1 cellular context compared by ENCODE assay signal in the genomic region with DNA sequence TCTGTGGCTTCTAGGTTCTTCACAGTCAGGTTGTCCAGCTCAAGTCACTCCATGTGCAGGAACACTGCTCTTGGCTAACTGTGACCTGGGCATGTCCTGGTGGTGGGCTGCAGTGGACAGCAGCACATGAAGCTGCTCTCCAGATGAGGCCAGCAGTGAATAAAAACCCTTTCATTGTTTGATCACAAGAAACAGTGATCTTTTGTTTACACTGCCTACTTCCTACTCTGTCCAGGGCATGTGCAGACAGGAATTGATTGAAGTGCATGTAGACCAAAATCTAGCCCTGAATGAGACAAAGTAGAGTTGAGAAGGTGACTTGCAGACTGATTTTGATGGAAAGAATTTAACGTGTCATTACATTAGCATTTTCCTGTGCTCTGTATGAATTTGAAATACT.
TF ChIP-seq lines count a peak whose summit lies in the region.

No MANE protein-coding gene starts in this region.

TF ChIP-seq in HepG2, 621 proteins besides CTCF, POLR2A, EP300 and RAD21 (continued from another document and continues in another):
- TF ChIP-seq, protein P1, sequence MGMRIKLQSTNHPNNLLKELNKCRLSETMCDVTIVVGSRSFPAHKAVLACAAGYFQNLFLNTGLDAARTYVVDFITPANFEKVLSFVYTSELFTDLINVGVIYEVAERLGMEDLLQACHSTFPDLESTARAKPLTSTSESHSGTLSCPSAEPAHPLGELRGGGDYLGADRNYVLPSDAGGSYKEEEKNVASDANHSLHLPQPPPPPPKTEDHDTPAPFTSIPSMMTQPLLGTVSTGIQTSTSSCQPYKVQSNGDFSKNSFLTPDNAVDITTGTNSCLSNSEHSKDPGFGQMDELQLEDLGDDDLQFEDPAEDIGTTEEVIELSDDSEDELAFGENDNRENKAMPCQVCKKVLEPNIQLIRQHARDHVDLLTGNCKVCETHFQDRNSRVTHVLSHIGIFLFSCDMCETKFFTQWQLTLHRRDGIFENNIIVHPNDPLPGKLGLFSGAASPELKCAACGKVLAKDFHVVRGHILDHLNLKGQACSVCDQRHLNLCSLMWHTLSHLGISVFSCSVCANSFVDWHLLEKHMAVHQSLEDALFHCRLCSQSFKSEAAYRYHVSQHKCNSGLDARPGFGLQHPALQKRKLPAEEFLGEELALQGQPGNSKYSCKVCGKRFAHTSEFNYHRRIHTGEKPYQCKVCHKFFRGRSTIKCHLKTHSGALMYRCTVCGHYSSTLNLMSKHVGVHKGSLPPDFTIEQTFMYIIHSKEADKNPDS (CRISPR knock-in tag; IDR thresholded peaks at IDR 0.05) = no peak
- TF ChIP-seq ZNF468 (CRISPR knock-in tag; IDR thresholded peaks at IDR 0.05) (no peak), JUNB (CRISPR knock-in tag; IDR thresholded peaks at IDR 0.05; ENCODE audit: borderline replicate concordance) (no peak), PAWR (CRISPR knock-in tag; IDR thresholded peaks at IDR 0.05; ENCODE audit: borderline replicate concordance) (no peak), GATA4 (IDR thresholded peaks at IDR 0.05; ENCODE audit: borderline replicate concordance, low read depth) (no peak), FOXO1 (CRISPR knock-in tag; IDR thresholded peaks at IDR 0.05) (no peak; the same call in 1 of the 2 replicates), ZNF326 (CRISPR knock-in tag; IDR thresholded peaks at IDR 0.05; ENCODE audit: borderline replicate concordance) (no peak), ASH2L (IDR thresholded peaks at IDR 0.05; ENCODE audit: insufficient read length, low read depth, low read length) (peak; percentile 9), RORA (CRISPR knock-in tag; IDR thresholded peaks at IDR 0.05) (no peak), GATAD2A (CRISPR knock-in tag; IDR thresholded peaks at IDR 0.05) (peak; percentile 47), ZNF891 (CRISPR knock-in tag; IDR thresholded peaks at IDR 0.05) (no peak), GPN1 (CRISPR knock-in tag; IDR thresholded peaks at IDR 0.05; ENCODE audit: borderline replicate concordance) (no peak), ARNTL (CRISPR knock-in tag; IDR thresholded peaks at IDR 0.05) (0 out of 2 replicates have a peak, but pooled peaks have one; percentile 58), ZNF775 (CRISPR knock-in tag; IDR thresholded peaks at IDR 0.05; ENCODE audit: borderline replicate concordance) (no peak), CAMTA2 (CRISPR knock-in tag; IDR thresholded peaks at IDR 0.05; ENCODE audit: borderline replicate concordance) (no peak), ZNF160 (CRISPR knock-in tag; IDR thresholded peaks at IDR 0.05) (no peak), ZNF44 (CRISPR knock-in tag; IDR thresholded peaks at IDR 0.05) (no peak), RXRA (CRISPR knock-in tag; IDR thresholded peaks at IDR 0.05) (no peak), HNRNPLL (IDR thresholded peaks at IDR 0.05; ENCODE audit: low read depth, low read length, poor library complexity, severe bottlenecking) (no peak), SYNCRIP (IDR thresholded peaks at IDR 0.05; ENCODE audit: insufficient read depth, low read depth, low read length) (no peak), SOX6 (IDR thresholded peaks at IDR 0.05) (no peak), SOX6 (CRISPR knock-in tag; IDR thresholded peaks at IDR 0.05) (peak; percentile 67; the same call in 1 of the 2 replicates), SNAI1 (CRISPR knock-in tag; IDR thresholded peaks at IDR 0.05; ENCODE audit: borderline replicate concordance) (no peak), ZFX (CRISPR knock-in tag; IDR thresholded peaks at IDR 0.05; ENCODE audit: low read depth) (0 out of 2 replicates have a peak, but pooled peaks have one; percentile 29), ZNF614 (CRISPR knock-in tag; IDR thresholded peaks at IDR 0.05; ENCODE audit: borderline replicate concordance) (peak; percentile 99), ZNF296 (CRISPR knock-in tag; conservative IDR thresholded peaks at IDR 0.05) (no peak), HMG20A (CRISPR knock-in tag; IDR thresholded peaks at IDR 0.05; ENCODE audit: borderline replicate concordance) (peak; percentile 44; the same call in 1 of the 2 replicates), DNMT3B (CRISPR knock-in tag; conservative IDR thresholded peaks at IDR 0.05) (0 out of 2 replicates have a peak, but pooled peaks have one; percentile 53), IKZF1 (IDR thresholded peaks at IDR 0.05) (no peak), MIXL1 (CRISPR knock-in tag; IDR thresholded peaks at IDR 0.05) (no peak)
- TF ChIP-seq, protein P2, sequence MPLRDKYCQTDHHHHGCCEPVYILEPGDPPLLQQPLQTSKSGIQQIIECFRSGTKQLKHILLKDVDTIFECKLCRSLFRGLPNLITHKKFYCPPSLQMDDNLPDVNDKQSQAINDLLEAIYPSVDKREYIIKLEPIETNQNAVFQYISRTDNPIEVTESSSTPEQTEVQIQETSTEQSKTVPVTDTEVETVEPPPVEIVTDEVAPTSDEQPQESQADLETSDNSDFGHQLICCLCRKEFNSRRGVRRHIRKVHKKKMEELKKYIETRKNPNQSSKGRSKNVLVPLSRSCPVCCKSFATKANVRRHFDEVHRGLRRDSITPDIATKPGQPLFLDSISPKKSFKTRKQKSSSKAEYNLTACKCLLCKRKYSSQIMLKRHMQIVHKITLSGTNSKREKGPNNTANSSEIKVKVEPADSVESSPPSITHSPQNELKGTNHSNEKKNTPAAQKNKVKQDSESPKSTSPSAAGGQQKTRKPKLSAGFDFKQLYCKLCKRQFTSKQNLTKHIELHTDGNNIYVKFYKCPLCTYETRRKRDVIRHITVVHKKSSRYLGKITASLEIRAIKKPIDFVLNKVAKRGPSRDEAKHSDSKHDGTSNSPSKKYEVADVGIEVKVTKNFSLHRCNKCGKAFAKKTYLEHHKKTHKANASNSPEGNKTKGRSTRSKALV (CRISPR knock-in tag; IDR thresholded peaks at IDR 0.05) = no peak
- TF ChIP-seq, protein P3, sequence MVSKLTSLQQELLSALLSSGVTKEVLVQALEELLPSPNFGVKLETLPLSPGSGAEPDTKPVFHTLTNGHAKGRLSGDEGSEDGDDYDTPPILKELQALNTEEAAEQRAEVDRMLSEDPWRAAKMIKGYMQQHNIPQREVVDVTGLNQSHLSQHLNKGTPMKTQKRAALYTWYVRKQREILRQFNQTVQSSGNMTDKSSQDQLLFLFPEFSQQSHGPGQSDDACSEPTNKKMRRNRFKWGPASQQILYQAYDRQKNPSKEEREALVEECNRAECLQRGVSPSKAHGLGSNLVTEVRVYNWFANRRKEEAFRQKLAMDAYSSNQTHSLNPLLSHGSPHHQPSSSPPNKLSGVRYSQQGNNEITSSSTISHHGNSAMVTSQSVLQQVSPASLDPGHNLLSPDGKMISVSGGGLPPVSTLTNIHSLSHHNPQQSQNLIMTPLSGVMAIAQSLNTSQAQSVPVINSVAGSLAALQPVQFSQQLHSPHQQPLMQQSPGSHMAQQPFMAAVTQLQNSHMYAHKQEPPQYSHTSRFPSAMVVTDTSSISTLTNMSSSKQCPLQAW (CRISPR knock-in tag; IDR thresholded peaks at IDR 0.05) = no peak
- TF ChIP-seq, protein P4, sequence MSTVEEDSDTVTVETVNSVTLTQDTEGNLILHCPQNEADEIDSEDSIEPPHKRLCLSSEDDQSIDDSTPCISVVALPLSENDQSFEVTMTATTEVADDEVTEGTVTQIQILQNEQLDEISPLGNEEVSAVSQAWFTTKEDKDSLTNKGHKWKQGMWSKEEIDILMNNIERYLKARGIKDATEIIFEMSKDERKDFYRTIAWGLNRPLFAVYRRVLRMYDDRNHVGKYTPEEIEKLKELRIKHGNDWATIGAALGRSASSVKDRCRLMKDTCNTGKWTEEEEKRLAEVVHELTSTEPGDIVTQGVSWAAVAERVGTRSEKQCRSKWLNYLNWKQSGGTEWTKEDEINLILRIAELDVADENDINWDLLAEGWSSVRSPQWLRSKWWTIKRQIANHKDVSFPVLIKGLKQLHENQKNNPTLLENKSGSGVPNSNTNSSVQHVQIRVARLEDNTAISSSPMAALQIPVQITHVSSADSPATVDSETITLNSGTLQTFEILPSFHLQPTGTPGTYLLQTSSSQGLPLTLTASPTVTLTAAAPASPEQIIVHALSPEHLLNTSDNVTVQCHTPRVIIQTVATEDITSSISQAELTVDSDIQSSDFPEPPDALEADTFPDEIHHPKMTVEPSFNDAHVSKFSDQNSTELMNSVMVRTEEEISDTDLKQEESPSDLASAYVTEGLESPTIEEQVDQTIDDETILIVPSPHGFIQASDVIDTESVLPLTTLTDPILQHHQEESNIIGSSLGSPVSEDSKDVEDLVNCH (CRISPR knock-in tag; IDR thresholded peaks at IDR 0.05) = no peak
- TF ChIP-seq, protein P5, sequence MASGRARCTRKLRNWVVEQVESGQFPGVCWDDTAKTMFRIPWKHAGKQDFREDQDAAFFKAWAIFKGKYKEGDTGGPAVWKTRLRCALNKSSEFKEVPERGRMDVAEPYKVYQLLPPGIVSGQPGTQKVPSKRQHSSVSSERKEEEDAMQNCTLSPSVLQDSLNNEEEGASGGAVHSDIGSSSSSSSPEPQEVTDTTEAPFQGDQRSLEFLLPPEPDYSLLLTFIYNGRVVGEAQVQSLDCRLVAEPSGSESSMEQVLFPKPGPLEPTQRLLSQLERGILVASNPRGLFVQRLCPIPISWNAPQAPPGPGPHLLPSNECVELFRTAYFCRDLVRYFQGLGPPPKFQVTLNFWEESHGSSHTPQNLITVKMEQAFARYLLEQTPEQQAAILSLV (CRISPR knock-in tag; IDR thresholded peaks at IDR 0.05; ENCODE audit: borderline replicate concordance) = no peak
- TF ChIP-seq, protein P6, sequence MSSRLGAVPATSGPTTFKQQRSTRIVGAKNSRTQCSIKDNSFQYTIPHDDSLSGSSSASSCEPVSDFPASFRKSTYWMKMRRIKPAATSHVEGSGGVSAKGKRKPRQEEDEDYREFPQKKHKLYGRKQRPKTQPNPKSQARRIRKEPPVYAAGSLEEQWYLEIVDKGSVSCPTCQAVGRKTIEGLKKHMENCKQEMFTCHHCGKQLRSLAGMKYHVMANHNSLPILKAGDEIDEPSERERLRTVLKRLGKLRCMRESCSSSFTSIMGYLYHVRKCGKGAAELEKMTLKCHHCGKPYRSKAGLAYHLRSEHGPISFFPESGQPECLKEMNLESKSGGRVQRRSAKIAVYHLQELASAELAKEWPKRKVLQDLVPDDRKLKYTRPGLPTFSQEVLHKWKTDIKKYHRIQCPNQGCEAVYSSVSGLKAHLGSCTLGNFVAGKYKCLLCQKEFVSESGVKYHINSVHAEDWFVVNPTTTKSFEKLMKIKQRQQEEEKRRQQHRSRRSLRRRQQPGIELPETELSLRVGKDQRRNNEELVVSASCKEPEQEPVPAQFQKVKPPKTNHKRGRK (CRISPR knock-in tag; IDR thresholded peaks at IDR 0.05) = no peak
- TF ChIP-seq, protein P7, sequence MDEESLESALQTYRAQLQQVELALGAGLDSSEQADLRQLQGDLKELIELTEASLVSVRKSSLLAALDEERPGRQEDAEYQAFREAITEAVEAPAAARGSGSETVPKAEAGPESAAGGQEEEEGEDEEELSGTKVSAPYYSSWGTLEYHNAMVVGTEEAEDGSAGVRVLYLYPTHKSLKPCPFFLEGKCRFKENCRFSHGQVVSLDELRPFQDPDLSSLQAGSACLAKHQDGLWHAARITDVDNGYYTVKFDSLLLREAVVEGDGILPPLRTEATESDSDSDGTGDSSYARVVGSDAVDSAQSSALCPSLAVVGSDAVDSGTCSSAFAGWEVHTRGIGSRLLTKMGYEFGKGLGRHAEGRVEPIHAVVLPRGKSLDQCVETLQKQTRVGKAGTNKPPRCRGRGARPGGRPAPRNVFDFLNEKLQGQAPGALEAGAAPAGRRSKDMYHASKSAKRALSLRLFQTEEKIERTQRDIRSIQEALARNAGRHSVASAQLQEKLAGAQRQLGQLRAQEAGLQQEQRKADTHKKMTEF (CRISPR knock-in tag; IDR thresholded peaks at IDR 0.05) = no peak
- TF ChIP-seq, protein P8, sequence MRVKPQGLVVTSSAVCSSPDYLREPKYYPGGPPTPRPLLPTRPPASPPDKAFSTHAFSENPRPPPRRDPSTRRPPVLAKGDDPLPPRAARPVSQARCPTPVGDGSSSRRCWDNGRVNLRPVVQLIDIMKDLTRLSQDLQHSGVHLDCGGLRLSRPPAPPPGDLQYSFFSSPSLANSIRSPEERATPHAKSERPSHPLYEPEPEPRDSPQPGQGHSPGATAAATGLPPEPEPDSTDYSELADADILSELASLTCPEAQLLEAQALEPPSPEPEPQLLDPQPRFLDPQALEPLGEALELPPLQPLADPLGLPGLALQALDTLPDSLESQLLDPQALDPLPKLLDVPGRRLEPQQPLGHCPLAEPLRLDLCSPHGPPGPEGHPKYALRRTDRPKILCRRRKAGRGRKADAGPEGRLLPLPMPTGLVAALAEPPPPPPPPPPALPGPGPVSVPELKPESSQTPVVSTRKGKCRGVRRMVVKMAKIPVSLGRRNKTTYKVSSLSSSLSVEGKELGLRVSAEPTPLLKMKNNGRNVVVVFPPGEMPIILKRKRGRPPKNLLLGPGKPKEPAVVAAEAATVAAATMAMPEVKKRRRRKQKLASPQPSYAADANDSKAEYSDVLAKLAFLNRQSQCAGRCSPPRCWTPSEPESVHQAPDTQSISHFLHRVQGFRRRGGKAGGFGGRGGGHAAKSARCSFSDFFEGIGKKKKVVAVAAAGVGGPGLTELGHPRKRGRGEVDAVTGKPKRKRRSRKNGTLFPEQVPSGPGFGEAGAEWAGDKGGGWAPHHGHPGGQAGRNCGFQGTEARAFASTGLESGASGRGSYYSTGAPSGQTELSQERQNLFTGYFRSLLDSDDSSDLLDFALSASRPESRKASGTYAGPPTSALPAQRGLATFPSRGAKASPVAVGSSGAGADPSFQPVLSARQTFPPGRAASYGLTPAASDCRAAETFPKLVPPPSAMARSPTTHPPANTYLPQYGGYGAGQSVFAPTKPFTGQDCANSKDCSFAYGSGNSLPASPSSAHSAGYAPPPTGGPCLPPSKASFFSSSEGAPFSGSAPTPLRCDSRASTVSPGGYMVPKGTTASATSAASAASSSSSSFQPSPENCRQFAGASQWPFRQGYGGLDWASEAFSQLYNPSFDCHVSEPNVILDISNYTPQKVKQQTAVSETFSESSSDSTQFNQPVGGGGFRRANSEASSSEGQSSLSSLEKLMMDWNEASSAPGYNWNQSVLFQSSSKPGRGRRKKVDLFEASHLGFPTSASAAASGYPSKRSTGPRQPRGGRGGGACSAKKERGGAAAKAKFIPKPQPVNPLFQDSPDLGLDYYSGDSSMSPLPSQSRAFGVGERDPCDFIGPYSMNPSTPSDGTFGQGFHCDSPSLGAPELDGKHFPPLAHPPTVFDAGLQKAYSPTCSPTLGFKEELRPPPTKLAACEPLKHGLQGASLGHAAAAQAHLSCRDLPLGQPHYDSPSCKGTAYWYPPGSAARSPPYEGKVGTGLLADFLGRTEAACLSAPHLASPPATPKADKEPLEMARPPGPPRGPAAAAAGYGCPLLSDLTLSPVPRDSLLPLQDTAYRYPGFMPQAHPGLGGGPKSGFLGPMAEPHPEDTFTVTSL (CRISPR knock-in tag; IDR thresholded peaks at IDR 0.05; ENCODE audit: borderline replicate concordance) = peak; percentile 48; the same call in 1 of the 2 replicates
- TF ChIP-seq, protein P9, sequence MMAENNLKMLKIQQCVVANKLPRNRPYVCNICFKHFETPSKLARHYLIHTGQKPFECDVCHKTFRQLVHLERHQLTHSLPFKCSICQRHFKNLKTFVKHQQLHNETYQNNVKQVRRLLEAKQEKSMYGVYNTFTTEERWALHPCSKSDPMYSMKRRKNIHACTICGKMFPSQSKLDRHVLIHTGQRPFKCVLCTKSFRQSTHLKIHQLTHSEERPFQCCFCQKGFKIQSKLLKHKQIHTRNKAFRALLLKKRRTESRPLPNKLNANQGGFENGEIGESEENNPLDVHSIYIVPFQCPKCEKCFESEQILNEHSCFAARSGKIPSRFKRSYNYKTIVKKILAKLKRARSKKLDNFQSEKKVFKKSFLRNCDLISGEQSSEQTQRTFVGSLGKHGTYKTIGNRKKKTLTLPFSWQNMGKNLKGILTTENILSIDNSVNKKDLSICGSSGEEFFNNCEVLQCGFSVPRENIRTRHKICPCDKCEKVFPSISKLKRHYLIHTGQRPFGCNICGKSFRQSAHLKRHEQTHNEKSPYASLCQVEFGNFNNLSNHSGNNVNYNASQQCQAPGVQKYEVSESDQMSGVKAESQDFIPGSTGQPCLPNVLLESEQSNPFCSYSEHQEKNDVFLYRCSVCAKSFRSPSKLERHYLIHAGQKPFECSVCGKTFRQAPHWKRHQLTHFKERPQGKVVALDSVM (CRISPR knock-in tag; IDR thresholded peaks at IDR 0.05) = no peak
